In the genomic region with DNA sequence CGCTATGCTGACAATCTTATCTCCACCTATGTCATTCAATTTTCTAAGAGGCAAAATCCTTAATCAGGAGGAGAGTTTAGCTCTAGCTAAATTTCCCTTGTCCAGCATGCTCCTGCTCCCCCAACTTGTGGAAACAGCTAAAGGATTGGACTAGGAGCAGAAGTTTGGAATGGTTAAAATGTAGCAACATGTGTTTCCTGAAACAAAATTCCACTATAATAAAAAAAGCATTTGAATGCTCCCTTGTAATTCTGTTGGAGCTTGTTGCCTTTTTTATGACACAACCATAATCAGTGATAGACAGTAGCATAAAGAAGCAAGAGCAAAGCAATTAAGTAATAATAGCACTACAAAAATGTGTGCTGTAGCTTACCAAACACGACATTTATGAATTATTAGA, we compare ENCODE assay signal across 14 cellular contexts. TPM values are rescaled to one million over a fixed set of nuclear protein-coding genes. Genes with fewer than 3 reads are reported as not detected.
DNase-seq lines count a peak whose midpoint lies in the region; ATAC-seq and TF ChIP-seq lines count a peak whose summit lies in the region.
"Had no signal": no experiment of that assay in that cellular context is flagged by ENCODE, and none has a peak within 500 bp of the region (broad histone marks: within the 10 kb centered on the region; RNA-seq: fewer than 3 reads in every experiment).

No MANE protein-coding gene starts in this region.

- no peak overlapping the region for H3K4me3 ChIP-seq in fibroblast of lung (replicated peaks in 1 of 4; ENCODE audit: control extremely low read depth in 1 of 4, insufficient read depth in 1 of 4, low read depth in 3 of 4, low read length in 4 of 4)

- peak overlapping the region; percentile 38 for H3K4me2 ChIP-seq in fibroblast of lung (ENCODE audit: extremely low read depth, insufficient read depth, low read length)

- H3K27ac ChIP-seq in fibroblast of lung (ENCODE audit: insufficient read depth, low read length): no peak overlapping the region
- H3K27ac ChIP-seq: VCaP had no signal

- H3K36me3 Mint-ChIP-seq in activated T-cell treated with anti-CD3 and anti-CD28 coated beads, Interleukin-2, amount 50 U/mL, for 72 hours (ENCODE audit: insufficient read depth in 2 of 2): peaks cover 11 to 35% of the 10 kb centered on the region in 2 donors
- peaks cover 87% of the 10 kb centered on the region for H3K36me3 Mint-ChIP-seq in stimulated activated effector memory CD8-positive, alpha-beta T cell treated with anti-CD3 and anti-CD28 coated beads, Interleukin-12 subunit alpha, Interleukin-12 subunit beta, amount 100 ng/mL, for 72 hours

- H3K4me1 Mint-ChIP-seq in activated T-cell treated with anti-CD3 and anti-CD28 coated beads, Interleukin-2, amount 50 U/mL, for 72 hours (ENCODE audit: low read depth): peaks cover 98% of the 10 kb centered on the region
- H3K4me1 Mint-ChIP-seq in stimulated activated effector memory CD8-positive, alpha-beta T cell treated with anti-CD3 and anti-CD28 coated beads, Interleukin-12 subunit alpha, Interleukin-12 subunit beta, amount 100 ng/mL, for 72 hours: peaks cover 90% of the 10 kb centered on the region

- no peak for ATAC-seq in activated T-cell treated with anti-CD3 and anti-CD28 coated beads, Interleukin-2, amount 50 U/mL, for 72 hours (replicated peaks in 1 of 2)
- peak; percentile 20; the same call in 1 of the 3 replicates for ATAC-seq in SK-N-SH treated with all-trans-retinoic acid at 6 μM for 48 hours
- ATAC-seq in stimulated activated effector memory CD8-positive, alpha-beta T cell treated with anti-CD3 and anti-CD28 coated beads, Interleukin-12 subunit alpha, Interleukin-12 subunit beta, amount 100 ng/mL, for 72 hours: no peak
- no peak for ATAC-seq in HG03280 (IDR thresholded peaks at IDR 0.05; ENCODE audit: unreplicated experiment)

- peaks cover 100% of the 10 kb centered on the region for H3K79me2 ChIP-seq in fibroblast of lung (ENCODE audit: control insufficient read depth, insufficient read depth, low read length)

- no peaks in the 10 kb centered on the region for H3K27me3 ChIP-seq in fibroblast of lung (ENCODE audit: control insufficient read depth, insufficient read depth, low read length)

- H4K20me1 ChIP-seq in fibroblast of lung (ENCODE audit: control insufficient read depth, extremely low read depth, insufficient read depth, low read length): peaks cover 27% of the 10 kb centered on the region

- TF ChIP-seq CTCF in fibroblast of lung (conservative IDR thresholded peaks at IDR 0.05 in 1 of 2, IDR thresholded peaks at IDR 0.05 in 1 of 2; ENCODE audit: low read depth in 1 of 2, low read length in 2 of 2): no peak

- peak overlapping the region; percentile 99 to 100 for H3K4me3 Mint-ChIP-seq in activated T-cell treated with anti-CD3 and anti-CD28 coated beads, Interleukin-2, amount 50 U/mL, for 72 hours
- H3K4me3 Mint-ChIP-seq in stimulated activated effector memory CD8-positive, alpha-beta T cell treated with anti-CD3 and anti-CD28 coated beads, Interleukin-12 subunit alpha, Interleukin-12 subunit beta, amount 100 ng/mL, for 72 hours: peak overlapping the region; percentile 76
- H3K4me3 Mint-ChIP-seq: neural crest cell had no signal

- no peaks in the 10 kb centered on the region for H3K9me3 Mint-ChIP-seq in activated T-cell treated with anti-CD3 and anti-CD28 coated beads, Interleukin-2, amount 50 U/mL, for 72 hours
- H3K9me3 Mint-ChIP-seq in stimulated activated effector memory CD8-positive, alpha-beta T cell treated with anti-CD3 and anti-CD28 coated beads, Interleukin-12 subunit alpha, Interleukin-12 subunit beta, amount 100 ng/mL, for 72 hours: no peaks in the 10 kb centered on the region
- H3K9me3 Mint-ChIP-seq: neural crest cell had no signal

- H3K27ac Mint-ChIP-seq in activated T-cell treated with anti-CD3 and anti-CD28 coated beads, Interleukin-2, amount 50 U/mL, for 72 hours: peak overlapping the region; percentile 96
- H3K27ac Mint-ChIP-seq in stimulated activated effector memory CD8-positive, alpha-beta T cell treated with anti-CD3 and anti-CD28 coated beads, Interleukin-12 subunit alpha, Interleukin-12 subunit beta, amount 100 ng/mL, for 72 hours: peak overlapping the region; percentile 65

- no peaks in the 10 kb centered on the region for H3K9me3 ChIP-seq in fibroblast of lung (ENCODE audit: control insufficient read depth, insufficient read depth, low read depth, low read length)

- H2AFZ ChIP-seq in fibroblast of lung (ENCODE audit: low read length): no peak overlapping the region

- no peak overlapping the region for H3K9ac ChIP-seq in fibroblast of lung (ENCODE audit: insufficient read depth, low read length)

- H3K4me1 ChIP-seq in fibroblast of lung (ENCODE audit: control insufficient read depth, extremely low read depth, insufficient read depth, low read length): peaks cover 13% of the 10 kb centered on the region

- no peaks in the 10 kb centered on the region for H3K36me3 ChIP-seq in fibroblast of lung (ENCODE audit: control insufficient read depth, insufficient read depth, low read length)

- no peak for DNase-seq in activated T-cell treated with anti-CD3 and anti-CD28 coated beads, Interleukin-2, amount 50 U/mL, for 72 hours
- no peak for DNase-seq in activated T-cell treated with anti-CD3 and anti-CD28 coated beads for 4 hours
- DNase-seq in fibroblast of lung (ENCODE audit: low read depth in 2 of 2): no peak
- DNase-seq in stimulated activated effector memory CD8-positive, alpha-beta T cell treated with anti-CD3 and anti-CD28 coated beads, Interleukin-12 subunit alpha, Interleukin-12 subunit beta, amount 100 ng/mL, for 72 hours (ENCODE audit: low spot score in 2 of 2): no peak
- DNase-seq in HUDEP-2 (lab: John Stamatoyannopoulos, UW; ENCODE audit: unreplicated experiment in 76 of 76): no peak
- DNase-seq in NCI-H1694 (lab: John Stamatoyannopoulos, UW): no peak
- DNase-seq: activated naive CD4-positive, alpha-beta T cell; Kasumi-1; NCI-H446; RPMI8226 had no signal

- H3K27me3 Mint-ChIP-seq in activated T-cell treated with anti-CD3 and anti-CD28 coated beads, Interleukin-2, amount 50 U/mL, for 72 hours (ENCODE audit: low read depth): no peaks in the 10 kb centered on the region

TF ChIP-seq in SK-N-SH treated with all-trans-retinoic acid at 6 μM for 48 hours, 23 proteins besides CTCF, POLR2A, EP300 and RAD21 (continues in another document):
- TF ChIP-seq TSHZ2 (CRISPR knock-in tag; IDR thresholded peaks at IDR 0.05) (no peak), GLIS3 (CRISPR knock-in tag; IDR thresholded peaks at IDR 0.05) (no peak), CSRNP3 (CRISPR knock-in tag; IDR thresholded peaks at IDR 0.05) (no peak), PPARA (CRISPR knock-in tag; IDR thresholded peaks at IDR 0.05; ENCODE audit: borderline replicate concordance) (no peak), ISL1 (CRISPR knock-in tag; IDR thresholded peaks at IDR 0.05) (no peak), POU6F1 (CRISPR knock-in tag; IDR thresholded peaks at IDR 0.05; ENCODE audit: borderline replicate concordance, low read depth) (no peak)

RNA-seq across cellular contexts. Expression of gene ACTR3, which starts 6.9 kb away (rescaled TPM):
- 100 to 1,000 TPM; 490 to 497 TPM for total RNA-seq in activated T-cell treated with anti-CD3 and anti-CD28 coated beads, Interleukin-2, amount 50 U/mL, for 72 hours
- 120 and 177 TPM in 2 replicates for total RNA-seq in fibroblast of lung
- polyA plus RNA-seq in fibroblast of lung: 450 and 479 TPM in 2 replicates
- 337 and 355 TPM in 2 replicates for polyA plus RNA-seq in fibroblast of lung (2012)
- polyA minus RNA-seq in fibroblast of lung (ENCODE audit: low replicate concordance): 112 and 139 TPM in 2 replicates
